ENCODE assay signal across 17 cellular contexts in genomic region chr3:5811051-5811450, GRCh38.
DNase-seq lines count a peak whose midpoint lies in the region; ATAC-seq and TF ChIP-seq lines count a peak whose summit lies in the region.
"Had no signal": no experiment of that assay in that cellular context is flagged by ENCODE, and none has a peak within 500 bp of the region (broad histone marks: within the 10 kb centered on the region; RNA-seq: fewer than 3 reads in every experiment).

No MANE protein-coding gene starts in this region.

- peak; percentile 9 for DNase-seq in DMS79 treated with DMSO at 0.1 percent for 48 hours (lab: John Stamatoyannopoulos, UW)
- DNase-seq in DMS79 (lab: John Stamatoyannopoulos, UW), result no peak
- peak; percentile 5 for DNase-seq in NCI-H69 (lab: John Stamatoyannopoulos, UW)
- peak; percentile 16 for DNase-seq in SHP77 treated with DMSO at 0.1 percent for 48 hours (lab: John Stamatoyannopoulos, UW)
- DNase-seq in choroid plexus epithelial cell (ENCODE audit: low read depth), result peak; percentile 1
- no peak for DNase-seq in hepatic stellate cell (ENCODE audit: low spot score)
- DNase-seq in breast epithelium (ENCODE audit: low spot score in 2 of 2), result no peak
- DNase-seq: AML-193; Caco-2; Calu3; CD4-positive, alpha-beta T cell; CD8-positive, alpha-beta T cell; GF-D8 had no signal

- no peaks in the 10 kb centered on the region for H3K27me3 ChIP-seq in breast epithelium

- ATAC-seq in HG02870 (IDR thresholded peaks at IDR 0.05; ENCODE audit: unreplicated experiment), result no peak
- ATAC-seq: A549; CD8-positive, alpha-beta T cell had no signal

- TF ChIP-seq CTCF in choroid plexus epithelial cell (conservative IDR thresholded peaks at IDR 0.05; ENCODE audit: low read depth, low read length) (no peak), breast epithelium (IDR thresholded peaks at IDR 0.05) (no peak)

- no peaks in the 10 kb centered on the region for H3K9me3 ChIP-seq in breast epithelium
- H3K9me3 ChIP-seq: A549, Caco-2 had no signal

- H3K4me3 ChIP-seq in choroid plexus epithelial cell (ENCODE audit: low read depth, low read length), result no peak overlapping the region
- H3K4me3 ChIP-seq in breast epithelium, result no peak overlapping the region
- H3K4me3 ChIP-seq: A549 had no signal

- TF ChIP-seq POLR2A in breast epithelium (IDR thresholded peaks at IDR 0.05), result no peak

- H3K36me3 ChIP-seq in breast epithelium, result no peaks in the 10 kb centered on the region

- no peaks in the 10 kb centered on the region for H3K4me1 ChIP-seq in breast epithelium
- H3K4me1 ChIP-seq: A549, Caco-2 had no signal

- intact Hi-C loops in breast epithelium (cut with DNase I; ENCODE audit: low total_unique reads), result no loop called here

- no peak overlapping the region for H3K27ac ChIP-seq in breast epithelium
- H3K27ac ChIP-seq: 22Rv1, A549, C4-2B had no signal

Comparison
In these comparisons a context has a peak if more than half of its experiments do, and no peak if none do; other contexts are left out.
1. DNase-seq: peak in DMS79 treated with DMSO at 0.1 percent for 48 hours (single experiment), NCI-H69 (single experiment), SHP77 treated with DMSO at 0.1 percent for 48 hours (single experiment) and choroid plexus epithelial cell (single experiment); none in DMS79 (single experiment), hepatic stellate cell (single experiment) and breast epithelium (0 of 2).